In the genomic region with DNA sequence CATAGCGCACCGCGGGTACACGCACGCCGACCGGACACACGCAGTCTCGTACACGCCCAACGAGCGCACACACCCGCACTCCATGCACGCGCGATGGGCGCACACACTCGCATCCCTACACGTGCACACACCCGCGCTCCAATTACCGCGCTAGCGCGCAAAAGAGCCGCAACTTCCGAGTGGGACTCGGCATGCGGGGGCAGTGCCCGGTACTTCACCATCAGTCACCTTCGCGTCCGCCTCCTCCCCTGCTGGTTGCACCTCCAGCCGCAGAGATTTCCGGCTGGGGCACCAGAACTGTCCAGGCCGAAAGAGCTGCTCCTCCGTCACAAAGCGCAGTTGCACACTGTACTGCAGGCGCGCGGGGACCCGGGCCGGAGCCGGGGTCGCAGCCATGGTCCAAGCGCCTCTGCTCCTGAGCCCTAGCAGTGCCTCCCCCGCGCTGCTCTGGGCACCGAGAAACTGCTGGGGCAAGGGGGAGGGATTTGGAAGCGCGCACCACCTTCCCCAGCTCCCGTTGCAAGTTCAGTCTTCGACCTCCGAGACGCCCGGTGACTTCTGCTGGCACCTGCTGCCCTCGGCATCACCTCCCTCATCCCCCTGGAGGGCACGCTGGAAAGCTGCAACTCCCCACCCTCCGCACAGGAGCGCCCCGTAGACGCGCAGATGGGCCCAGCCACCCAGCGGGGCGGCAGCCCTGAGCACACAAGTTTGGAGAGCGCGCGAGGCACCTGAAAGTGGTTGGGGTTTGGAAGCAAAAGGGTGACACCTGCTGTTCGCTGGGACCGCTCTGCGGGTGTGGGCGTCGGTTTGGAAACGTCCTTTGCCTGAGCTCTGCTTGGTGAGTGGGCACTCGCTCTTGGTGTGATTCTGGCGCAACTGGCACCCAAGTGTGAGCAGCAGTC, we compare ENCODE assay signal across 8 cellular contexts.
DNase-seq lines count a peak whose midpoint lies in the region; ATAC-seq, FAIRE-seq and TF ChIP-seq lines count a peak whose summit lies in the region.

No MANE protein-coding gene starts in this region.

- H3K27ac Mint-ChIP-seq in activated naive CD8-positive, alpha-beta T cell treated with anti-CD3 and anti-CD28 coated beads, Interleukin-2, amount 10 ng/mL, durations not matched to agents 7 days and 5 days: no peak overlapping the region

- peaks cover 46% of the 10 kb centered on the region for H3K27me3 Mint-ChIP-seq in activated naive CD8-positive, alpha-beta T cell treated with anti-CD3 and anti-CD28 coated beads, Interleukin-2, amount 10 ng/mL, durations not matched to agents 7 days and 5 days

- H3K36me3 Mint-ChIP-seq in activated naive CD8-positive, alpha-beta T cell treated with anti-CD3 and anti-CD28 coated beads, Interleukin-2, amount 10 ng/mL, durations not matched to agents 7 days and 5 days: no peaks in the 10 kb centered on the region

- peak overlapping the region; percentile 76 for H3K4me3 ChIP-seq in iPS-15b (ENCODE audit: low read depth, low read length)

- H3K27me3 ChIP-seq in iPS-15b (ENCODE audit: control insufficient read depth, insufficient read depth, low read length): peaks cover 42% of the 10 kb centered on the region

- DNase-seq in GM12891 (ENCODE audit: insufficient read length, low spot score): peak; percentile 24
- DNase-seq in NCI-H446 treated with DMSO at 0.1 percent for 48 hours (lab: John Stamatoyannopoulos, UW): peak; percentile 63
- DNase-seq in activated naive CD8-positive, alpha-beta T cell treated with anti-CD3 and anti-CD28 coated beads, Interleukin-2, amount 10 ng/mL, durations not matched to agents 7 days and 5 days: peak; percentile 48
- peak in 3 of 4 experiments; percentile 2 to 36 (median 4) for DNase-seq in stimulated activated CD4-positive, alpha-beta T cell treated with anti-CD3 and anti-CD28 coated beads, Interleukin-1b, Interleukin-23, amount 100 ng/mL, for 24 hours (ENCODE audit: low read depth in 4 of 4, low spot score in 1 of 4)
- DNase-seq in kidney glomerular epithelial cell (lab: John Stamatoyannopoulos, UW): no peak

- no peaks in the 10 kb centered on the region for H3K9me3 Mint-ChIP-seq in activated naive CD8-positive, alpha-beta T cell treated with anti-CD3 and anti-CD28 coated beads, Interleukin-2, amount 10 ng/mL, durations not matched to agents 7 days and 5 days

- peaks cover 1% of the 10 kb centered on the region for H3K4me1 Mint-ChIP-seq in activated naive CD8-positive, alpha-beta T cell treated with anti-CD3 and anti-CD28 coated beads, Interleukin-2, amount 10 ng/mL, durations not matched to agents 7 days and 5 days

- POLR2A ChIA-PET in activated naive CD8-positive, alpha-beta T cell treated with anti-CD3 and anti-CD28 coated beads, Interleukin-2, amount 10 ng/mL, durations not matched to agents 7 days and 5 days (lab: Charles Lee): interaction anchor here (0.8 kb wide), 1 partner anchor 337 kb away, joined by 3 read pairs; a partner anchor contains a TSS

- FAIRE-seq in GM12891 (lab: Jason Lieb, UNC): peak; percentile 20

- ATAC-seq in HG03095 (IDR thresholded peaks at IDR 0.05; ENCODE audit: unreplicated experiment): peak; percentile 68
- ATAC-seq in activated naive CD8-positive, alpha-beta T cell treated with anti-CD3 and anti-CD28 coated beads, Interleukin-2, amount 10 ng/mL, durations not matched to agents 7 days and 5 days (ENCODE audit: low read depth): peak; percentile 84
- ATAC-seq in HG02870 (IDR thresholded peaks at IDR 0.05; ENCODE audit: unreplicated experiment): no peak

- H3K4me1 ChIP-seq in iPS-15b (ENCODE audit: control insufficient read depth, insufficient read depth, low read length): peaks cover 13% of the 10 kb centered on the region

- no peaks in the 10 kb centered on the region for H3K36me3 ChIP-seq in iPS-15b (ENCODE audit: control insufficient read depth, insufficient read depth, low read length)

- H3K4me3 Mint-ChIP-seq in activated naive CD8-positive, alpha-beta T cell treated with anti-CD3 and anti-CD28 coated beads, Interleukin-2, amount 10 ng/mL, durations not matched to agents 7 days and 5 days: peak overlapping the region; percentile 68

- no peak for TF ChIP-seq POLR2A in GM12891 (IDR thresholded peaks at IDR 0.05; ENCODE audit: low read depth, low read length)

- H3K9ac ChIP-seq in iPS-15b (ENCODE audit: low read depth, low read length): peak overlapping the region; percentile 8

- no peaks in the 10 kb centered on the region for H3K9me3 ChIP-seq in iPS-15b (ENCODE audit: control insufficient read depth, insufficient read depth, low read length)

TF ChIP-seq in GM12891, 5 proteins besides CTCF, POLR2A, EP300 and RAD21:
- TF ChIP-seq POU2F2 (IDR thresholded peaks at IDR 0.05; ENCODE audit: low read depth, low read length) (no peak), PAX5 (IDR thresholded peaks at IDR 0.05; ENCODE audit: insufficient read depth, low read length, severe bottlenecking) (no peak), POLR2AphosphoS5 (IDR thresholded peaks at IDR 0.05; ENCODE audit: low read depth, low read length) (no peak), SPI1 (IDR thresholded peaks at IDR 0.05; ENCODE audit: low read depth, low read length) (no peak)
